In genomic region chr7:5574770-5575269, GRCh38 we compare ENCODE assay signal across 10 cellular contexts. TPM values are rescaled to one million over a fixed set of nuclear protein-coding genes. Genes with fewer than 3 reads are reported as not detected.
DNase-seq lines count a peak whose midpoint lies in the region; ATAC-seq and TF ChIP-seq lines count a peak whose summit lies in the region.
"Had no signal": no experiment of that assay in that cellular context is flagged by ENCODE, and none has a peak within 500 bp of the region (broad histone marks: within the 10 kb centered on the region; RNA-seq: fewer than 3 reads in every experiment).

No MANE protein-coding gene starts in this region.

- H3K4me3 Mint-ChIP-seq in CD14-positive monocyte (peak overlapping the region; percentile 70 to 85), osteocyte (ENCODE audit: unreplicated experiment) (peak overlapping the region; percentile 52)
- no peak overlapping the region for H3K4me3 Mint-ChIP-seq in stimulated activated naive CD8-positive, alpha-beta T cell treated with anti-CD3 and anti-CD28 coated beads, Interleukin-15, amount 100 ng/mL, for 72 hours

- 5 to 8% (median 7%) methylated on average over 12 to 19 of the region's 19 CpGs for WGBS in adrenal gland, 4 donors

- H3K9me3 Mint-ChIP-seq in CD14-positive monocyte (peaks cover 0 to 4% (median 0%) of the 10 kb centered on the region in 7 donors), osteocyte (ENCODE audit: unreplicated experiment) (no peaks in the 10 kb centered on the region)
- H3K9me3 Mint-ChIP-seq in stimulated activated naive CD8-positive, alpha-beta T cell treated with anti-CD3 and anti-CD28 coated beads, Interleukin-15, amount 100 ng/mL, for 72 hours: no peaks in the 10 kb centered on the region

- H3K36me3 ChIP-seq in adrenal gland (replicated peaks in 1 of 2): no peaks in the 10 kb centered on the region

- ATAC-seq in left ventricle myocardium superior: peak; percentile 50
- ATAC-seq in GM21717 (IDR thresholded peaks at IDR 0.05; ENCODE audit: unreplicated experiment): no peak
- no peak for ATAC-seq in stimulated activated naive CD8-positive, alpha-beta T cell treated with anti-CD3 and anti-CD28 coated beads, Interleukin-15, amount 100 ng/mL, for 72 hours

- peaks cover 0 to 2% of the 10 kb centered on the region in 2 donors for H3K36me3 Mint-ChIP-seq in CD14-positive monocyte
- no peaks in the 10 kb centered on the region for H3K36me3 Mint-ChIP-seq in osteocyte (ENCODE audit: unreplicated experiment)

- peak overlapping the region; percentile 56 to 92 (median 82) for H3K27ac ChIP-seq in adrenal gland
- H3K27ac ChIP-seq: C4-2B had no signal

- no peaks in the 10 kb centered on the region for H3K27me3 ChIP-seq in adrenal gland

- peak overlapping the region; percentile 75 to 88 (median 85) for H3K27ac Mint-ChIP-seq in CD14-positive monocyte
- H3K27ac Mint-ChIP-seq in osteocyte (ENCODE audit: unreplicated experiment): peak overlapping the region; percentile 47
- H3K27ac Mint-ChIP-seq in stimulated activated naive CD8-positive, alpha-beta T cell treated with anti-CD3 and anti-CD28 coated beads, Interleukin-15, amount 100 ng/mL, for 72 hours: no peak overlapping the region

- DNase-seq in CD14-positive monocyte (ENCODE audit: low spot score) (no peak), adrenal gland (peak in 5 of 7 donors; percentile 66 to 82 (median 68)), left ventricle myocardium superior (peak; percentile 69), osteocyte (ENCODE audit: extremely low spot score, unreplicated experiment) (no peak), NCI-H510A treated with DMSO at 0.1 percent for 48 hours (lab: John Stamatoyannopoulos, UW) (no peak)
- DNase-seq in stimulated activated naive CD8-positive, alpha-beta T cell treated with anti-CD3 and anti-CD28 coated beads, Interleukin-15, amount 100 ng/mL, for 72 hours: no peak
- DNase-seq in effector CD4-positive, alpha-beta T cell: no peak
- DNase-seq: NCI-H2171 had no signal

- H3K9me3 ChIP-seq in adrenal gland (replicated peaks in 1 of 3): no peaks in the 10 kb centered on the region

- intact Hi-C loops in CD14-positive monocyte (cut with micrococcal nuclease) (no loop called here), adrenal gland (cut with DNase I) (no loop called here), left ventricle myocardium superior (cut with micrococcal nuclease) (no loop called here)

- TF ChIP-seq CTCF in CD14-positive monocyte (IDR thresholded peaks at IDR 0.05): no peak
- TF ChIP-seq CTCF in adrenal gland (IDR thresholded peaks at IDR 0.05): no peak
- no peak for TF ChIP-seq CTCF in osteocyte (IDR thresholded peaks at IDR 0.05)

- peaks cover 28% of the 10 kb centered on the region for H3K4me1 Mint-ChIP-seq in CD14-positive monocyte
- H3K4me1 Mint-ChIP-seq in osteocyte (ENCODE audit: unreplicated experiment): peaks cover 21% of the 10 kb centered on the region
- H3K4me1 Mint-ChIP-seq in stimulated activated naive CD8-positive, alpha-beta T cell treated with anti-CD3 and anti-CD28 coated beads, Interleukin-15, amount 100 ng/mL, for 72 hours: peaks cover 21% of the 10 kb centered on the region

- no peak for TF ChIP-seq POLR2A in adrenal gland (IDR thresholded peaks at IDR 0.05)

- H3K4me1 ChIP-seq in adrenal gland (replicated peaks in 1 of 2): peaks cover 20 to 40% of the 10 kb centered on the region in 2 donors

- H3K27me3 Mint-ChIP-seq in CD14-positive monocyte (ENCODE audit: low read depth in 3 of 3) (peaks cover 6 to 14% (median 12%) of the 10 kb centered on the region in 3 donors), osteocyte (ENCODE audit: unreplicated experiment) (no peaks in the 10 kb centered on the region)
- H3K27me3 Mint-ChIP-seq in stimulated activated naive CD8-positive, alpha-beta T cell treated with anti-CD3 and anti-CD28 coated beads, Interleukin-15, amount 100 ng/mL, for 72 hours: peaks cover 37% of the 10 kb centered on the region

- peak overlapping the region in 1 of 4 donors; percentile 50 for H3K4me3 ChIP-seq in adrenal gland

RNA-seq across cellular contexts. Expression of gene FSCN1, which starts 17.8 kb away (rescaled TPM):
- polyA plus RNA-seq in CD14-positive monocyte (1 to 10 TPM; 2.0 to 2.5 TPM), adrenal gland (10 to 100 TPM; 13.7 to 67.9 (median 56.0) TPM)
- total RNA-seq in adrenal gland (100 to 1,000 TPM in 5 of 8 donors, 10 to 100 TPM in 3; 93.8 to 152 (median 103) TPM), left ventricle myocardium superior (11.5 TPM), osteocyte (186 and 199 TPM in 2 replicates)

RNA-seq across cellular contexts. Expression of gene ACTB, which starts 44.4 kb away (rescaled TPM):
- polyA plus RNA-seq in CD14-positive monocyte: over 10,000 TPM; 20,280 to 23,749 TPM
- 1,000 to 10,000 TPM; 1,803 to 3,893 (median 2,465) TPM for total RNA-seq in adrenal gland
- 1,000 to 10,000 TPM; 3,628 to 7,592 (median 4,346) TPM for polyA plus RNA-seq in adrenal gland
- total RNA-seq in left ventricle myocardium superior: 724 TPM
- total RNA-seq in osteocyte: 3,263 and 3,275 TPM in 2 replicates

Comparison
In these comparisons a context has a peak if more than half of its experiments do, and no peak if none do; other contexts are left out.
1. DNase-seq: peak in adrenal gland (5 of 7) and left ventricle myocardium superior (single experiment); none in CD14-positive monocyte (single experiment), osteocyte (single experiment), NCI-H510A treated with DMSO at 0.1 percent for 48 hours (single experiment), stimulated activated naive CD8-positive, alpha-beta T cell treated with anti-CD3 and anti-CD28 coated beads, Interleukin-15, amount 100 ng/mL, for 72 hours (0 of 2) and effector CD4-positive, alpha-beta T cell (single experiment).
2. H3K27ac Mint-ChIP-seq: peak in CD14-positive monocyte (7 of 7) and osteocyte (single experiment); none in stimulated activated naive CD8-positive, alpha-beta T cell treated with anti-CD3 and anti-CD28 coated beads, Interleukin-15, amount 100 ng/mL, for 72 hours (0 of 2).
3. H3K4me3 Mint-ChIP-seq: peak in CD14-positive monocyte (2 of 2) and osteocyte (single experiment); none in stimulated activated naive CD8-positive, alpha-beta T cell treated with anti-CD3 and anti-CD28 coated beads, Interleukin-15, amount 100 ng/mL, for 72 hours (0 of 2).